Comparison of ENCODE assay signal across 27 cellular contexts in the genomic region with DNA sequence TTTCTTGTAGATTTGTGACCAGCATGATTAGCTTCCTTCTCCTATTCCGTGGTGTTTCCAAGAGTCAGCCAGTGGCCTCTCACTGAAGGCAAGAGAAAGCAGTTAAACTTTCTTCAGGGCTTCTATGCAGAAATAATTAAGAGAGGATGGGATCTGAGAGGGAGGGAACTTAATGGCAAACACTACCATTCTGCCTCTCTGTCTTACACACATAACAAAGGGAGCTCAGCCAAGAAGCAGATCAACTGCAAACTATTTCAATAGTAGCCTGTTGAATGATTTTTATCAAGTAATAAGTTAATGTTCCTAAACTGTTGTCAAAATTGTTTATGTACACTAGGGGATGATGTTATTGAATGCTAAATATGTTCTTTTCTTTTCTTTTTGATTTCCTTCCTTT. TPM values are rescaled to one million over a fixed set of nuclear protein-coding genes. Genes with fewer than 3 reads are reported as not detected.
DNase-seq lines count a peak whose midpoint lies in the region; ATAC-seq and TF ChIP-seq lines count a peak whose summit lies in the region.
"Had no signal": no experiment of that assay in that cellular context is flagged by ENCODE, and none has a peak within 500 bp of the region (broad histone marks: within the 10 kb centered on the region; RNA-seq: fewer than 3 reads in every experiment).

No MANE protein-coding gene starts in this region.

- peaks cover 0 to 55% of the 10 kb centered on the region in 2 experiments; a peak in 3 of 4 replicates for H3K79me1 ChIP-seq in IMR-90 (ENCODE audit: low read depth in 1 of 2, low read length in 2 of 2)

- TF ChIP-seq CTCF in IMR-90 (conservative IDR thresholded peaks at IDR 0.05; ENCODE audit: low read depth, low read length) (no peak), fibroblast of the aortic adventitia (IDR thresholded peaks at IDR 0.05; ENCODE audit: insufficient read depth, low read length) (no peak), nephron progenitor cell (IDR thresholded peaks at IDR 0.05) (no peak), Peyer's patch (IDR thresholded peaks at IDR 0.05) (no peak), smooth muscle cell (IDR thresholded peaks at IDR 0.05; ENCODE audit: borderline replicate concordance, insufficient read depth, poor library complexity, severe bottlenecking) (no peak)

- no peak overlapping the region for H2BK5ac ChIP-seq in IMR-90 (ENCODE audit: low read depth, low read length, poor library complexity, severe bottlenecking)

- intact Hi-C loops in CD4-positive, alpha-beta memory T cell (cut with micrococcal nuclease) = no loop called here
- intact Hi-C loops in IMR-90 (cut with micrococcal nuclease) = loop anchor here (5.0 kb wide), 1 partner anchor 35 kb away; no protein-coding TSS in a partner anchor

- H3K27ac Mint-ChIP-seq in CD4-positive, alpha-beta memory T cell = peak overlapping the region in 6 of 7 donors; percentile 3 to 77 (median 27)
- H3K27ac Mint-ChIP-seq in nephron progenitor cell = peak overlapping the region; percentile 53
- H3K27ac Mint-ChIP-seq: progenitor cell of endocrine pancreas had no signal

- in situ Hi-C loops in IMR-90 (cut with MboI; ENCODE audit: low sequenced_read_pairs) = no loop called here

- no peak overlapping the region for H4K5ac ChIP-seq in IMR-90 (ENCODE audit: low read depth, low read length)

- no peak overlapping the region for H3K4me3 Mint-ChIP-seq in CD4-positive, alpha-beta memory T cell
- H3K4me3 Mint-ChIP-seq in nephron progenitor cell = no peak overlapping the region

- H3K18ac ChIP-seq in IMR-90 (ENCODE audit: low read depth, low read length) = no peak overlapping the region

- 40% methylated on average over 1 of the region's 1 CpG; no CpG with 5 or more reads in 1 of the 2 experiments for whole genome bisulfite sequencing in IMR-90 (ENCODE audit: extremely low coverage in 2 of 2, insufficient read length in 1 of 2), 2 experiments
- 85% methylated on average over 1 of the region's 1 CpG for WGBS in smooth muscle cell (ENCODE audit: low lambda C conversion rate)

- CTCF ChIA-PET in CD4-positive, alpha-beta memory T cell (lab: Charles Lee; ENCODE audit: partially characterized antibody) = no interaction called here
- CTCF ChIA-PET in IMR-90 (lab: Yijun Ruan, JAX) = no interaction called here

- H2BK120ac ChIP-seq in IMR-90 (ENCODE audit: low read depth, low read length) = no peak overlapping the region

- H2AK5ac ChIP-seq in IMR-90 (ENCODE audit: low read depth, low read length) = no peak overlapping the region

- no peak overlapping the region for H3K4me2 ChIP-seq in IMR-90 (ENCODE audit: low read depth, low read length)
- H3K4me2 ChIP-seq in smooth muscle cell = no peak overlapping the region

- ATAC-seq in IMR-90 (ENCODE audit: low read depth) = peak; percentile 52
- ATAC-seq in HG02870 (IDR thresholded peaks at IDR 0.05; ENCODE audit: unreplicated experiment) = no peak
- ATAC-seq: foreskin keratinocyte, HCT116, left lung, sciatic nerve had no signal

- no peak overlapping the region for H4K91ac ChIP-seq in IMR-90 (ENCODE audit: insufficient read depth, low read depth, low read length)

- no peaks in the 10 kb centered on the region for H3K27me3 Mint-ChIP-seq in CD4-positive, alpha-beta memory T cell
- peaks cover 3% of the 10 kb centered on the region for H3K27me3 Mint-ChIP-seq in nephron progenitor cell (ENCODE audit: low read depth, poor library complexity)
- H3K27me3 Mint-ChIP-seq: progenitor cell of endocrine pancreas had no signal

- peaks cover 38 to 62% (median 47%) of the 10 kb centered on the region in 4 donors for H3K4me1 Mint-ChIP-seq in CD4-positive, alpha-beta memory T cell
- peaks cover 8% of the 10 kb centered on the region for H3K4me1 Mint-ChIP-seq in nephron progenitor cell

- peaks cover 12 to 15% of the 10 kb centered on the region in 2 donors for H3K36me3 Mint-ChIP-seq in CD4-positive, alpha-beta memory T cell
- H3K36me3 Mint-ChIP-seq in nephron progenitor cell (ENCODE audit: low read depth) = peaks cover 37% of the 10 kb centered on the region

- no peak overlapping the region for H2BK20ac ChIP-seq in IMR-90 (ENCODE audit: low read depth, low read length)

- no peak overlapping the region for H2BK15ac ChIP-seq in IMR-90 (ENCODE audit: low read depth, low read length)

- H3K4me1 ChIP-seq in CD4-positive, alpha-beta memory T cell (ENCODE audit: insufficient read depth, low read length) = peaks cover 32% of the 10 kb centered on the region
- H3K4me1 ChIP-seq in IMR-90 (ENCODE audit: control insufficient read depth, insufficient read depth, low read length) = peaks cover 14% of the 10 kb centered on the region
- H3K4me1 ChIP-seq in Peyer's patch = peaks cover 0 to 6% (median 0%) of the 10 kb centered on the region in 4 donors
- no peaks in the 10 kb centered on the region for H3K4me1 ChIP-seq in smooth muscle cell (ENCODE audit: low read depth)

- no peak overlapping the region for H3K14ac ChIP-seq in IMR-90 (replicated peaks; ENCODE audit: low read depth, low read length)

- TF ChIP-seq POLR2A in IMR-90 (IDR thresholded peaks at IDR 0.05; ENCODE audit: low read depth, low read length) = no peak
- TF ChIP-seq POLR2A in Peyer's patch (IDR thresholded peaks at IDR 0.05) = no peak

- no peak overlapping the region for H3K56ac ChIP-seq in IMR-90 (ENCODE audit: extremely low read depth, insufficient read depth, low read length)

- H3K9me3 Mint-ChIP-seq in CD4-positive, alpha-beta memory T cell = no peaks in the 10 kb centered on the region
- no peaks in the 10 kb centered on the region for H3K9me3 Mint-ChIP-seq in nephron progenitor cell

- BruUV-seq in IMR-90 (replicated peaks; lab: Mats Ljungman, UMichigan) = no TSS peak

- no peak overlapping the region for H3K4ac ChIP-seq in IMR-90 (ENCODE audit: low read depth, low read length)

- no peaks in the 10 kb centered on the region for H3K9me3 ChIP-seq in CD4-positive, alpha-beta memory T cell (ENCODE audit: control insufficient read depth in 1 of 2, low read length in 2 of 2)
- H3K9me3 ChIP-seq in IMR-90 (ENCODE audit: control insufficient read depth, insufficient read depth, low read length) = no peaks in the 10 kb centered on the region
- no peaks in the 10 kb centered on the region for H3K9me3 ChIP-seq in Peyer's patch
- H3K9me3 ChIP-seq in smooth muscle cell (replicated peaks; ENCODE audit: low read depth) = no peaks in the 10 kb centered on the region
- H3K9me3 ChIP-seq: left lung, tibial nerve had no signal

- H4K20me1 ChIP-seq in IMR-90 (ENCODE audit: insufficient read depth, low read length) (peaks cover 73% of the 10 kb centered on the region), smooth muscle cell (ENCODE audit: low read depth) (peaks cover 99% of the 10 kb centered on the region)

- dilution Hi-C loops in IMR-90 (cut with HindIII; ENCODE audit: low sequenced_read_pairs, unreplicated experiment) = no loop called here

- no peak overlapping the region for H2AK9ac ChIP-seq in IMR-90 (replicated peaks; ENCODE audit: low read depth, low read length, poor library complexity)

- H3K27ac ChIP-seq in CD4-positive, alpha-beta memory T cell (ENCODE audit: low read depth, low read length) = no peak overlapping the region
- H3K27ac ChIP-seq in IMR-90 (ENCODE audit: insufficient read depth, low read length) (no peak overlapping the region), Peyer's patch (no peak overlapping the region), smooth muscle cell (ENCODE audit: low read depth) (no peak overlapping the region)
- H3K27ac ChIP-seq: epithelial cell of prostate, foreskin keratinocyte, left lung, tibial nerve had no signal

- H3K79me2 ChIP-seq in smooth muscle cell (ENCODE audit: low read depth) = peaks cover 93% of the 10 kb centered on the region

- H3K9me1 ChIP-seq in IMR-90 (ENCODE audit: insufficient read depth, low read length) = peaks cover 22% of the 10 kb centered on the region

- DNase-seq in CD4-positive, alpha-beta memory T cell = no peak
- DNase-seq in IMR-90 = peak; percentile 13
- DNase-seq in fibroblast of the aortic adventitia (ENCODE audit: low read depth) = peak; percentile 23
- no peak for DNase-seq in nephron progenitor cell
- no peak for DNase-seq in Peyer's patch
- DNase-seq in NCI-H146 treated with DMSO at 0.1 percent for 48 hours (lab: John Stamatoyannopoulos, UW; ENCODE audit: unreplicated experiment) = no peak
- no peak for DNase-seq in smooth muscle cell (lab: John Stamatoyannopoulos, UW; ENCODE audit: unreplicated experiment)
- DNase-seq: activated CD4-positive, alpha-beta T cell treated with anti-CD3 and anti-CD28 coated beads for 1 hour; activated naive CD4-positive, alpha-beta T cell; activated T-cell treated with anti-CD3 and anti-CD28 coated beads, Interleukin-2, amount 50 U/mL, for 48 hours; aorta; foreskin keratinocyte; left lung; NCI-H1105; NCI-H2081; NCI-H345; NCI-H748 treated with DMSO at 0.1 percent for 48 hours; SHP77 treated with DMSO at 0.1 percent for 48 hours; stimulated activated naive CD4-positive, alpha-beta T cell treated with Interleukin-2 at 50 U/mL for 16 hours; T-helper 1 cell had no signal

- TF ChIP-seq RAD21 in IMR-90 (IDR thresholded peaks at IDR 0.05; ENCODE audit: low read length) = no peak

- no peak overlapping the region for H2AFZ ChIP-seq in IMR-90 (replicated peaks; ENCODE audit: low read length, poor library complexity)
- H2AFZ ChIP-seq in smooth muscle cell (ENCODE audit: low read depth) = no peak overlapping the region

- peak overlapping the region; percentile 14; the same call in 1 of the 2 replicates for H3K23ac ChIP-seq in IMR-90 (ENCODE audit: low read depth, low read length)

- POLR2A ChIA-PET in CD4-positive, alpha-beta memory T cell (lab: Charles Lee; ENCODE audit: partially characterized antibody) = interaction anchor here (1.4 to 1.8 kb wide), 2 partner anchors 12 to 29 kb away, joined by 3 to 6 read pairs; a partner anchor contains a TSS
- POLR2A ChIA-PET in IMR-90 (lab: Charles Lee; ENCODE audit: unreplicated experiment) = no interaction called here

- H3F3A ChIP-seq in smooth muscle cell (ENCODE audit: low read depth) = peaks cover 20% of the 10 kb centered on the region

- no peaks in the 10 kb centered on the region for H3K27me3 ChIP-seq in CD4-positive, alpha-beta memory T cell (ENCODE audit: insufficient read depth, low read length)
- H3K27me3 ChIP-seq in IMR-90 (ENCODE audit: control insufficient read depth, insufficient read depth, low read length) (no peaks in the 10 kb centered on the region), Peyer's patch (no peaks in the 10 kb centered on the region), smooth muscle cell (ENCODE audit: low read depth) (no peaks in the 10 kb centered on the region)
- H3K27me3 ChIP-seq: foreskin keratinocyte, left lung, tibial nerve had no signal

- H3K4me3 ChIP-seq in CD4-positive, alpha-beta memory T cell (ENCODE audit: low read length in 2 of 2) = no peak overlapping the region
- H3K4me3 ChIP-seq in IMR-90 (ENCODE audit: insufficient read depth, low read depth, low read length) = no peak overlapping the region
- no peak overlapping the region for H3K4me3 ChIP-seq in fibroblast of the aortic adventitia (ENCODE audit: low read depth, low read length)
- H3K4me3 ChIP-seq in Peyer's patch = no peak overlapping the region
- H3K4me3 ChIP-seq in smooth muscle cell = no peak overlapping the region
- H3K4me3 ChIP-seq: left lung, tibial nerve had no signal

- H3K9ac ChIP-seq in IMR-90 (ENCODE audit: low read depth, low read length) (no peak overlapping the region), smooth muscle cell (ENCODE audit: low read depth) (no peak overlapping the region)

- H3K36me3 ChIP-seq in CD4-positive, alpha-beta memory T cell (ENCODE audit: insufficient read depth, low read length) = no peaks in the 10 kb centered on the region
- H3K36me3 ChIP-seq in IMR-90 (ENCODE audit: control insufficient read depth, insufficient read depth, low read length) (peaks cover 2% of the 10 kb centered on the region; the same call in 1 of the 2 replicates), Peyer's patch (no peaks in the 10 kb centered on the region), smooth muscle cell (ENCODE audit: low read depth) (no peaks in the 10 kb centered on the region)
- H3K36me3 ChIP-seq: left lung had no signal

- no peak overlapping the region; a peak in 1 of 4 replicates for H4K8ac ChIP-seq in IMR-90 (ENCODE audit: low read depth in 2 of 2, low read length in 2 of 2)

RNA-seq across cellular contexts. Expression of a gene that starts 11.8 kb away (rescaled TPM):
- total RNA-seq in CD4-positive, alpha-beta memory T cell = 10 to 100 TPM; 39.6 to 43.9 TPM
- 10 to 100 TPM; 13.3 to 18.0 TPM for polyA plus RNA-seq in CD4-positive, alpha-beta memory T cell
- total RNA-seq in IMR-90 (2012; rRNA removed) (37.6 and 50.5 TPM in 2 replicates), fibroblast of the aortic adventitia (ENCODE audit: low replicate concordance) (36.2 and 38.0 TPM in 2 replicates), Peyer's patch (10 to 100 TPM; 17.3 to 49.7 (median 28.7) TPM), smooth muscle cell (50.3 and 50.6 TPM in 2 replicates)
- polyA plus RNA-seq in IMR-90 (2012; rRNA removed) (28.9 and 32.9 TPM in 2 replicates), smooth muscle cell (11.9 and 21.7 TPM in 2 replicates)
- 9.9 and 11.5 TPM in 2 replicates for polyA plus RNA-seq in IMR-90 (2012; cell fraction: cytosol; rRNA removed)
- polyA plus RNA-seq in IMR-90 (2012; cell fraction: nucleus; rRNA removed; ENCODE audit: low replicate concordance) = 7.8 and 33.4 TPM in 2 replicates

RNA-seq across cellular contexts. Expression of a gene that starts 38.7 kb away (rescaled TPM):
- 10 to 100 TPM; 50.5 to 57.4 TPM for total RNA-seq in CD4-positive, alpha-beta memory T cell
- 100 to 1,000 TPM; 104 to 129 TPM for polyA plus RNA-seq in CD4-positive, alpha-beta memory T cell
- total RNA-seq in IMR-90 (2012; rRNA removed) (9.3 and 10.8 TPM in 2 replicates), fibroblast of the aortic adventitia (ENCODE audit: low replicate concordance) (8.3 and 20.7 TPM in 2 replicates), Peyer's patch (10 to 100 TPM; 41.8 to 82.7 (median 73.8) TPM), smooth muscle cell (8.2 and 14.1 TPM in 2 replicates)
- polyA plus RNA-seq in IMR-90 (2012; rRNA removed) (34.4 and 39.8 TPM in 2 replicates), smooth muscle cell (37.4 and 37.5 TPM in 2 replicates)
- 30.6 and 68.8 TPM in 2 replicates for polyA plus RNA-seq in IMR-90 (2012; cell fraction: cytosol; rRNA removed)
- polyA plus RNA-seq in IMR-90 (2012; cell fraction: nucleus; rRNA removed; ENCODE audit: low replicate concordance) = 18.4 and 27.6 TPM in 2 replicates
- total RNA-seq: G401 had no signal

RNA-seq across cellular contexts. Expression of a gene that starts 40.2 kb away (rescaled TPM):
- 10 to 100 TPM; 78.7 to 82.8 TPM for total RNA-seq in CD4-positive, alpha-beta memory T cell
- polyA plus RNA-seq in CD4-positive, alpha-beta memory T cell = 10 to 100 TPM; 52.4 to 76.3 TPM
- total RNA-seq in IMR-90 (2012; rRNA removed) = 19.4 and 30.8 TPM in 2 replicates
- 62.4 and 69.4 TPM in 2 replicates for polyA plus RNA-seq in IMR-90 (2012; rRNA removed)
- 40.6 and 50.8 TPM in 2 replicates for polyA plus RNA-seq in IMR-90 (2012; cell fraction: cytosol; rRNA removed)
- polyA plus RNA-seq in IMR-90 (2012; cell fraction: nucleus; rRNA removed; ENCODE audit: low replicate concordance) = 134 and 252 TPM in 2 replicates
- total RNA-seq in fibroblast of the aortic adventitia (ENCODE audit: low replicate concordance) = 20.6 and 40.9 TPM in 2 replicates
- total RNA-seq in Peyer's patch = 100 to 1,000 TPM; 123 to 324 (median 186) TPM
- 15.4 and 22.7 TPM in 2 replicates for total RNA-seq in smooth muscle cell
- polyA plus RNA-seq in smooth muscle cell = 41.8 and 43.8 TPM in 2 replicates

Comparison
In these comparisons a context has a peak if more than half of its experiments do, and no peak if none do; other contexts are left out.
1. DNase-seq: peak in IMR-90 (single experiment) and fibroblast of the aortic adventitia (single experiment); none in CD4-positive, alpha-beta memory T cell (0 of 5), nephron progenitor cell (single experiment), Peyer's patch (0 of 3), NCI-H146 treated with DMSO at 0.1 percent for 48 hours (single experiment) and smooth muscle cell (single experiment).